Comparison of ENCODE assay signal across 16 cellular contexts in the genomic region with DNA sequence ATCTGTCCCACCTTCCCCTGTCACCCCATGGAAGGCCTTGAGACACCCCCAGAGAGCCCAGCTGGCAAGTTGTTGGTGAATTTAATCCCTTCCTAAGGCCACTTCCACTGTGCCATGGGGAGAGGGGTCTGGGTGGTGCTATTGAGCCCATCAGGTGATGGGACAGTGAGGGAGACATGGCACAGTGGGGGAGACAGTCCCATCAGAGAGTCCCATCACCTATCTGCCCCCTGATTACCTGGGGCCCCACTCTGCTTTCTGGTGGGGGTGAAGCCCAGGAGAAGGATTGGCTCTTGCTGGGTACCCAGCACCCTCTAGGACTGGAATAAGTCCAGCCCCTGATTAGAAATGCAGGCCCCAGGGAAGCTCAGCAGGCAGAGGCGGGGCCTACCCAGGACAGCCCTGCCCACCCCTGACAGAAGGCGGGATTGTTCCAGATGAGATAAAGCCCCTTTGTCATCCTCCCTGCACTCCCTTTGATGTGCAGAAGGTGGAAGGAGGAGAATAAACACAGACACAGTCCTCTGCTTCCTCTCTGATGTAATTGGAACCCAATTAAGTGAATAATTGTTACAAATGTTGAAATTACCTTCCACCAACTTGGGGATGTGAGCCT. TPM values are rescaled to one million over a fixed set of nuclear protein-coding genes. Genes with fewer than 3 reads are reported as not detected.
DNase-seq lines count a peak whose midpoint lies in the region; TF ChIP-seq lines count a peak whose summit lies in the region.
"Had no signal": no experiment of that assay in that cellular context is flagged by ENCODE, and none has a peak within 500 bp of the region (broad histone marks: within the 10 kb centered on the region; RNA-seq: fewer than 3 reads in every experiment).

No MANE protein-coding gene starts in this region.

- peak; percentile 72 for DNase-seq in COLO829 (ENCODE audit: low spot score)
- peak; percentile 76 for DNase-seq in NCI-H1436 treated with DMSO at 0.1 percent for 48 hours (lab: John Stamatoyannopoulos, UW)
- peak; percentile 84 for DNase-seq in WERI-Rb-1
- peak; percentile 95 for DNase-seq in islet precursor cell
- DNase-seq in prostate gland (ENCODE audit: low spot score) = no peak
- no peak for DNase-seq in effector CD8-positive, alpha-beta T cell (lab: John Stamatoyannopoulos, UW)
- DNase-seq in NCI-H446 treated with DMSO at 0.1 percent for 48 hours (lab: John Stamatoyannopoulos, UW) = no peak
- DNase-seq in effector memory CD4-positive, alpha-beta T cell = no peak
- DNase-seq: activated naive CD4-positive, alpha-beta T cell treated with anti-CD3 and anti-CD28 coated beads, Interleukin-2, amount 50 U/mL, for 16 hours; DMS153; esophagus squamous epithelium; NCI-H2081 treated with DMSO at 0.1 percent for 48 hours; stimulated activated CD4-positive, alpha-beta T cell treated with anti-CD3 and anti-CD28 coated beads, Interleukin-4, amount 100 ng/mL, for 24 hours had no signal

- H3K27ac ChIP-seq in WERI-Rb-1 (peak overlapping the region; percentile 49; the same call in 1 of the 2 replicates), prostate gland (no peak overlapping the region)
- no peak overlapping the region for H3K27ac ChIP-seq in effector memory CD4-positive, alpha-beta T cell (ENCODE audit: insufficient read depth, low read length, poor library complexity, severe bottlenecking)
- H3K27ac ChIP-seq: esophagus squamous epithelium, KMS-11, RWPE1 had no signal

- TF ChIP-seq POLR2A in prostate gland (IDR thresholded peaks at IDR 0.05) = no peak

- TF ChIP-seq CTCF in WERI-Rb-1 (IDR thresholded peaks at IDR 0.05; ENCODE audit: low read depth, low read length) = no peak
- no peak for TF ChIP-seq CTCF in prostate gland (IDR thresholded peaks at IDR 0.05)

- intact Hi-C loops in prostate gland (cut with DNase I) = no loop called here

- H3K36me3 ChIP-seq in WERI-Rb-1 (no peaks in the 10 kb centered on the region), prostate gland (no peaks in the 10 kb centered on the region)
- H3K36me3 ChIP-seq in effector memory CD4-positive, alpha-beta T cell (ENCODE audit: control insufficient read depth, insufficient read depth, low read length) = no peaks in the 10 kb centered on the region
- H3K36me3 ChIP-seq: esophagus squamous epithelium had no signal

- WGBS in prostate gland = 69% methylated on average over 2 of the region's 2 CpGs

- no peaks in the 10 kb centered on the region for H3K4me1 ChIP-seq in prostate gland (replicated peaks)
- no peaks in the 10 kb centered on the region for H3K4me1 ChIP-seq in effector memory CD4-positive, alpha-beta T cell (ENCODE audit: control insufficient read depth, insufficient read depth, low read length, poor library complexity, severe bottlenecking)
- H3K4me1 ChIP-seq: esophagus squamous epithelium had no signal

- H3K27me3 ChIP-seq in WERI-Rb-1 (ENCODE audit: insufficient read depth, low read depth, severe bottlenecking) = no peaks in the 10 kb centered on the region
- H3K27me3 ChIP-seq in prostate gland (replicated peaks; ENCODE audit: insufficient read depth) = peaks cover 3% of the 10 kb centered on the region
- H3K27me3 ChIP-seq in effector memory CD4-positive, alpha-beta T cell (replicated peaks; ENCODE audit: control insufficient read depth, insufficient read depth, low read length, poor library complexity, severe bottlenecking) = no peaks in the 10 kb centered on the region

- H3K4me3 ChIP-seq in WERI-Rb-1 (ENCODE audit: low read depth, low read length) (no peak overlapping the region), prostate gland (no peak overlapping the region)
- H3K4me3 ChIP-seq in effector memory CD4-positive, alpha-beta T cell (ENCODE audit: insufficient read depth, low read depth, low read length, poor library complexity, severe bottlenecking) = no peak overlapping the region
- H3K4me3 ChIP-seq: esophagus squamous epithelium had no signal

- H3K9me3 ChIP-seq in WERI-Rb-1 (ENCODE audit: severe bottlenecking) (no peaks in the 10 kb centered on the region), prostate gland (no peaks in the 10 kb centered on the region)
- no peaks in the 10 kb centered on the region for H3K9me3 ChIP-seq in effector memory CD4-positive, alpha-beta T cell (ENCODE audit: control insufficient read depth, low read length)
- H3K9me3 ChIP-seq: esophagus squamous epithelium had no signal

RNA-seq across cellular contexts. Expression of a gene that starts 18.9 kb away (rescaled TPM):
- total RNA-seq in prostate gland = 1 to 10 TPM in 1 of 2 donors, not detected in 1; 1.0 TPM
- total RNA-seq: pulmonary artery endothelial cell had no signal

Comparison
In these comparisons a context has a peak if more than half of its experiments do, and no peak if none do; other contexts are left out.
1. DNase-seq: peak in COLO829 (single experiment), NCI-H1436 treated with DMSO at 0.1 percent for 48 hours (single experiment), WERI-Rb-1 (single experiment) and islet precursor cell (single experiment); none in prostate gland (single experiment), effector CD8-positive, alpha-beta T cell (single experiment), NCI-H446 treated with DMSO at 0.1 percent for 48 hours (single experiment) and effector memory CD4-positive, alpha-beta T cell (0 of 3).